Comparison of ENCODE assay signal across 15 cellular contexts in the genomic region with DNA sequence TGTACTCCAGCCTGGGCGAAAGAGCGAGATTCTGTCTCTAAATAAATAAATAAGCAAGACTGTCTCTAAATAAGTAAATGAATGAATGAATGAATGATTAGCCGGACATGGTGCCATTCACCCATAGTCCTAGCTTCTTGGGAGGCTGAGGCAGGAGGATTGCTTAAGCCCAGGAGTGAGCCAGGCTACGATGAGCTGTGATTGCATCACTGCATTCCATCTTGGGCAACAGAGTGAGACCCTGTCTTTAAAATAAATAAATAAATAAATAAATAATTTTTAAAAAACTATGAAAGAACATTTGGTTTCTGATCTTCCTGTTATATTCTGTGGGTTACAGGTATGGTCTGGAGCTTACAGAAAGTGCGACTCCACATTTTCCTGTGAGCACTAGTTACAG.
A peak's percentile ranks its signal among the peaks of the same experiment; 100 is the strongest.
DNase-seq lines count a peak whose midpoint lies in the region; ATAC-seq and TF ChIP-seq lines count a peak whose summit lies in the region.
"Had no signal": no experiment of that assay in that cellular context is flagged by ENCODE, and none has a peak within 500 bp of the region (broad histone marks: within the 10 kb centered on the region; RNA-seq: fewer than 3 reads in every experiment).

No MANE protein-coding gene starts in this region.

- no peak overlapping the region for H2AK5ac ChIP-seq in IMR-90 (ENCODE audit: low read depth, low read length)

- no peaks in the 10 kb centered on the region for H3K9me3 Mint-ChIP-seq in natural killer cell
- H3K9me3 Mint-ChIP-seq: CD4-positive, CD25-positive, alpha-beta regulatory T cell; CD8-positive, alpha-beta memory T cell had no signal

- no peak for TF ChIP-seq POLR2A in IMR-90 (IDR thresholded peaks at IDR 0.05; ENCODE audit: low read depth, low read length)

- no peak overlapping the region for H3K14ac ChIP-seq in IMR-90 (replicated peaks; ENCODE audit: low read depth, low read length)

- TF ChIP-seq RAD21 in IMR-90 (IDR thresholded peaks at IDR 0.05; ENCODE audit: low read length) = no peak

- H2BK20ac ChIP-seq in IMR-90 (ENCODE audit: low read depth, low read length) = no peak overlapping the region

- no peaks in the 10 kb centered on the region for H3K9me3 ChIP-seq in IMR-90 (ENCODE audit: control insufficient read depth, insufficient read depth, low read length)
- H3K9me3 ChIP-seq: BE2C, HAP-1 had no signal

- no peak overlapping the region for H2BK15ac ChIP-seq in IMR-90 (ENCODE audit: low read depth, low read length)

- H3K79me1 ChIP-seq in IMR-90 (ENCODE audit: low read depth in 1 of 2, low read length in 2 of 2) = no peaks in the 10 kb centered on the region; a peak in 1 of 4 replicates

- peaks cover 53% of the 10 kb centered on the region for H3K36me3 ChIP-seq in IMR-90 (ENCODE audit: control insufficient read depth, insufficient read depth, low read length)

- no TSS peak for BruUV-seq in IMR-90 (replicated peaks; lab: Mats Ljungman, UMichigan)

- H4K5ac ChIP-seq in IMR-90 (ENCODE audit: low read depth, low read length) = no peak overlapping the region

- CTCF ChIA-PET in IMR-90 (lab: Yijun Ruan, JAX) = no interaction called here

- no peak overlapping the region for H2AK9ac ChIP-seq in IMR-90 (replicated peaks; ENCODE audit: low read depth, low read length, poor library complexity)

- no peak overlapping the region for H4K91ac ChIP-seq in IMR-90 (ENCODE audit: insufficient read depth, low read depth, low read length)

- no peak overlapping the region for H3K27ac Mint-ChIP-seq in natural killer cell
- H3K27ac Mint-ChIP-seq: CD4-positive, CD25-positive, alpha-beta regulatory T cell; CD8-positive, alpha-beta memory T cell had no signal

- POLR2A ChIA-PET in IMR-90 (lab: Charles Lee; ENCODE audit: unreplicated experiment) = no interaction called here

- ATAC-seq in IMR-90 (ENCODE audit: low read depth) = no peak
- ATAC-seq in natural killer cell = no peak
- ATAC-seq in sciatic nerve = no peak
- ATAC-seq in GM19328 (IDR thresholded peaks at IDR 0.05; ENCODE audit: unreplicated experiment) = no peak
- ATAC-seq: GM12878 had no signal

- TF ChIP-seq CTCF in AG10803 (conservative IDR thresholded peaks at IDR 0.05; ENCODE audit: low read length) (no peak), IMR-90 (conservative IDR thresholded peaks at IDR 0.05; ENCODE audit: low read depth, low read length) (no peak), cardiac fibroblast (IDR thresholded peaks at IDR 0.05; ENCODE audit: low read depth, low read length) (no peak), fibroblast of pulmonary artery (IDR thresholded peaks at IDR 0.05; ENCODE audit: low read length, missing control alignments) (no peak), natural killer cell (IDR thresholded peaks at IDR 0.05) (no peak)

- no peak overlapping the region for H3K23ac ChIP-seq in IMR-90 (ENCODE audit: low read depth, low read length)

- dilution Hi-C loops in IMR-90 (cut with HindIII; ENCODE audit: low sequenced_read_pairs, unreplicated experiment) = no loop called here

- H3K27ac ChIP-seq in IMR-90 (ENCODE audit: insufficient read depth, low read length) = no peak overlapping the region

- H3K9me1 ChIP-seq in IMR-90 (ENCODE audit: insufficient read depth, low read length) = no peaks in the 10 kb centered on the region

- H3K4me1 Mint-ChIP-seq in natural killer cell = no peaks in the 10 kb centered on the region
- H3K4me1 Mint-ChIP-seq: CD4-positive, CD25-positive, alpha-beta regulatory T cell; CD8-positive, alpha-beta memory T cell had no signal

- no peaks in the 10 kb centered on the region for H4K20me1 ChIP-seq in IMR-90 (ENCODE audit: insufficient read depth, low read length)

- H3K4me2 ChIP-seq in IMR-90 (ENCODE audit: low read depth, low read length) = no peak overlapping the region

- H3K4me3 ChIP-seq in AG10803 (ENCODE audit: low read length) (no peak overlapping the region), IMR-90 (ENCODE audit: insufficient read depth, low read depth, low read length) (no peak overlapping the region), cardiac fibroblast (replicated peaks in 1 of 2; ENCODE audit: low read depth in 2 of 2, low read length in 2 of 2) (no peak overlapping the region), fibroblast of pulmonary artery (replicated peaks; ENCODE audit: low read depth, low read length) (no peak overlapping the region)
- H3K4me3 ChIP-seq: GM12878, HAP-1 had no signal

- H4K8ac ChIP-seq in IMR-90 (ENCODE audit: low read depth in 2 of 2, low read length in 2 of 2) = no peak overlapping the region

- H2AFZ ChIP-seq in IMR-90 (replicated peaks; ENCODE audit: low read length, poor library complexity) = no peak overlapping the region

- H3K36me3 Mint-ChIP-seq in natural killer cell = peaks cover 13% of the 10 kb centered on the region

- no peaks in the 10 kb centered on the region for H3K4me1 ChIP-seq in IMR-90 (ENCODE audit: control insufficient read depth, insufficient read depth, low read length)
- H3K4me1 ChIP-seq: BE2C, HAP-1 had no signal

- H3K27me3 ChIP-seq in IMR-90 (ENCODE audit: control insufficient read depth, insufficient read depth, low read length) = no peaks in the 10 kb centered on the region
- H3K27me3 ChIP-seq: BE2C had no signal

- in situ Hi-C loops in IMR-90 (cut with MboI; ENCODE audit: low sequenced_read_pairs) = no loop called here

- H2BK120ac ChIP-seq in IMR-90 (ENCODE audit: low read depth, low read length) = no peak overlapping the region

- intact Hi-C loops in IMR-90 (cut with micrococcal nuclease) (no loop called here), natural killer cell (cut with micrococcal nuclease) (no loop called here), sciatic nerve (cut with DNase I) (no loop called here)

- DNase-seq in AG10803 (ENCODE audit: low read depth) (peak; percentile 3), IMR-90 (no peak), cardiac fibroblast (ENCODE audit: low read depth in 2 of 2) (peak; percentile 3 to 11), fibroblast of pulmonary artery (ENCODE audit: low read depth) (peak; percentile 13), natural killer cell (no peak), sciatic nerve (ENCODE audit: low spot score) (no peak)
- DNase-seq: BE2C; C1 segment of cervical spinal cord; CD4-positive, CD25-positive, alpha-beta regulatory T cell; CD8-positive, alpha-beta memory T cell; COR-L47; GDM1 had no signal

- H3K18ac ChIP-seq in IMR-90 (ENCODE audit: low read depth, low read length) = no peak overlapping the region

- no peak overlapping the region for H3K4me3 Mint-ChIP-seq in natural killer cell
- H3K4me3 Mint-ChIP-seq: CD8-positive, alpha-beta memory T cell had no signal

- no CpG with 5 or more reads among the region's 5 CpGs for WGBS in IMR-90 (ENCODE audit: extremely low coverage in 2 of 2, insufficient read length in 1 of 2), 2 experiments

- H3K9ac ChIP-seq in IMR-90 (ENCODE audit: low read depth, low read length) = no peak overlapping the region

- no peak overlapping the region for H3K4ac ChIP-seq in IMR-90 (ENCODE audit: low read depth, low read length)

- no peaks in the 10 kb centered on the region for H3K27me3 Mint-ChIP-seq in natural killer cell (ENCODE audit: low read depth in 2 of 2)
- H3K27me3 Mint-ChIP-seq: CD4-positive, CD25-positive, alpha-beta regulatory T cell; CD8-positive, alpha-beta memory T cell had no signal

- no peak overlapping the region for H3K56ac ChIP-seq in IMR-90 (ENCODE audit: extremely low read depth, insufficient read depth, low read length)

- no peak overlapping the region for H2BK5ac ChIP-seq in IMR-90 (ENCODE audit: low read depth, low read length, poor library complexity, severe bottlenecking)

TF ChIP-seq in IMR-90, 13 proteins besides CTCF, POLR2A, EP300 and RAD21:
- TF ChIP-seq MAZ (IDR thresholded peaks at IDR 0.05; ENCODE audit: borderline replicate concordance, low read depth, low read length) (no peak), CEBPB (IDR thresholded peaks at IDR 0.05; ENCODE audit: low read depth, low read length) (peak; percentile 61)

Comparison
In these comparisons a context has a peak if more than half of its experiments do, and no peak if none do; other contexts are left out.
1. DNase-seq: peak in AG10803 (single experiment), cardiac fibroblast (2 of 2) and fibroblast of pulmonary artery (single experiment); none in IMR-90 (single experiment), natural killer cell (single experiment) and sciatic nerve (single experiment).